Comparison of ENCODE assay signal across 8 cellular contexts in the genomic region with DNA sequence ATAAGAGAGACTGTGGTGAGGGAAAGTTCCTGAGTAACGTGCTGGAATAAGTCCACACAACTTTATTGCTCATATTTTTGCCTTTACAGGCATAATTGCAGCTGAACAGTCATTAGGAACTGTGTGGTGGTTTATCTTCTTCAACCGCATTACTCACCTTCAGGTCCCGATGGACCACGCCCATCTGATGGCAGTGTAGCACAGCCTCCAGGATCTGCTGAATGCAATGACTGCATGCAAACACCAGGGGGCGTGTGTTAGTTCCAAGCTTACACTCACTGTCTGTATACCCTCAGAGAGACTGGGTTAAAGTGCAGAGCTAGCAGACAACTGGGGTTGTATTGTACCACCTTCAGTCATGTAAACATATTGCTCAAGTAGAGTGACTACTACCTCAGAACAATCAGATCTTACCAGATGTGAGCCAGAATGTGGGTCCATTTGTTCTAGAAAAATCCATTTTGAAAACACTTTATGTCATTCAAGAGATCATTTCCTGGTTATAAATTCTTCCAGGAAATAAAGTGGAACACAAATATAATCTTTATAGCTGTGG.
DNase-seq lines count a peak whose midpoint lies in the region; ATAC-seq, FAIRE-seq and TF ChIP-seq lines count a peak whose summit lies in the region.

No MANE protein-coding gene starts in this region.

- no peak overlapping the region for H3K27ac ChIP-seq in neural cell (ENCODE audit: low read length)

- no peaks in the 10 kb centered on the region for H3K79me2 ChIP-seq in neural cell (replicated peaks; ENCODE audit: insufficient read depth, low read length)

- FAIRE-seq in G401.6 (lab: Jason Lieb, UNC) = peak; percentile 98
- FAIRE-seq in H54 (lab: Jason Lieb, UNC) = peak; percentile 96

- no peaks in the 10 kb centered on the region for H3K9me3 Mint-ChIP-seq in activated T-cell treated with anti-CD3 and anti-CD28 coated beads, Interleukin-2, amount 50 U/mL, for 72 hours
- H3K9me3 Mint-ChIP-seq in stimulated activated naive CD8-positive, alpha-beta T cell treated with anti-CD3 and anti-CD28 coated beads, Interleukin-15, Interleukin-2, amounts not matched to agents 100 ng/mL and 50 ng/mL, for 24 hours = peaks cover 3% of the 10 kb centered on the region

- peak; percentile 77 for TF ChIP-seq RAD21 in neural cell (conservative IDR thresholded peaks at IDR 0.05)

- no peak overlapping the region for H3K9ac ChIP-seq in neural cell (ENCODE audit: low read length)

- TF ChIP-seq EP300 in neural cell (conservative IDR thresholded peaks at IDR 0.05; ENCODE audit: poor library complexity, severe bottlenecking) = no peak

- DNase-seq in H54 (ENCODE audit: insufficient read length, low spot score) (peak; percentile 18), LNCaP clone FGC (ENCODE audit: low read depth) (peak; percentile 83), RPMI7951 (ENCODE audit: low read depth) (peak; percentile 90), fibroblast of mammary gland (ENCODE audit: low read depth) (peak; percentile 99)
- peak; percentile 91 to 93 for DNase-seq in activated T-cell treated with anti-CD3 and anti-CD28 coated beads, Interleukin-2, amount 50 U/mL, for 72 hours

- H3K9me2 ChIP-seq in neural cell (ENCODE audit: insufficient read depth, low read length) = no peaks in the 10 kb centered on the region

- peaks cover 37% of the 10 kb centered on the region for H3K4me1 Mint-ChIP-seq in activated T-cell treated with anti-CD3 and anti-CD28 coated beads, Interleukin-2, amount 50 U/mL, for 72 hours (ENCODE audit: low read depth)
- peaks cover 30% of the 10 kb centered on the region for H3K4me1 Mint-ChIP-seq in stimulated activated naive CD8-positive, alpha-beta T cell treated with anti-CD3 and anti-CD28 coated beads, Interleukin-15, Interleukin-2, amounts not matched to agents 100 ng/mL and 50 ng/mL, for 24 hours (ENCODE audit: low read depth)

- peak overlapping the region; percentile 62 for H3K27ac Mint-ChIP-seq in activated T-cell treated with anti-CD3 and anti-CD28 coated beads, Interleukin-2, amount 50 U/mL, for 72 hours
- peak overlapping the region; percentile 83 for H3K27ac Mint-ChIP-seq in stimulated activated naive CD8-positive, alpha-beta T cell treated with anti-CD3 and anti-CD28 coated beads, Interleukin-15, Interleukin-2, amounts not matched to agents 100 ng/mL and 50 ng/mL, for 24 hours

- H3K9me3 ChIP-seq in neural cell (ENCODE audit: low read length) = no peaks in the 10 kb centered on the region

- TF ChIP-seq POLR2A in H54 (IDR thresholded peaks at IDR 0.05; ENCODE audit: low read depth, low read length) = no peak

- H3K4me2 ChIP-seq in neural cell (ENCODE audit: low read length) = no peak overlapping the region

- peak overlapping the region; percentile 18 to 37 for H3K4me3 Mint-ChIP-seq in activated T-cell treated with anti-CD3 and anti-CD28 coated beads, Interleukin-2, amount 50 U/mL, for 72 hours
- no peak overlapping the region for H3K4me3 Mint-ChIP-seq in stimulated activated naive CD8-positive, alpha-beta T cell treated with anti-CD3 and anti-CD28 coated beads, Interleukin-15, Interleukin-2, amounts not matched to agents 100 ng/mL and 50 ng/mL, for 24 hours

- no peaks in the 10 kb centered on the region for H3K27me3 Mint-ChIP-seq in activated T-cell treated with anti-CD3 and anti-CD28 coated beads, Interleukin-2, amount 50 U/mL, for 72 hours (ENCODE audit: low read depth)
- H3K27me3 Mint-ChIP-seq in stimulated activated naive CD8-positive, alpha-beta T cell treated with anti-CD3 and anti-CD28 coated beads, Interleukin-15, Interleukin-2, amounts not matched to agents 100 ng/mL and 50 ng/mL, for 24 hours = no peaks in the 10 kb centered on the region

- H2AFZ ChIP-seq in neural cell (ENCODE audit: low read depth, low read length) = no peak overlapping the region

- H3K36me3 Mint-ChIP-seq in activated T-cell treated with anti-CD3 and anti-CD28 coated beads, Interleukin-2, amount 50 U/mL, for 72 hours (ENCODE audit: insufficient read depth in 2 of 2) = peaks cover 8 to 15% of the 10 kb centered on the region in 2 donors
- peaks cover 48% of the 10 kb centered on the region for H3K36me3 Mint-ChIP-seq in stimulated activated naive CD8-positive, alpha-beta T cell treated with anti-CD3 and anti-CD28 coated beads, Interleukin-15, Interleukin-2, amounts not matched to agents 100 ng/mL and 50 ng/mL, for 24 hours (ENCODE audit: low read depth)

- H3F3A ChIP-seq in neural cell (ENCODE audit: insufficient read depth, low read length, poor library complexity, severe bottlenecking) = no peaks in the 10 kb centered on the region

- no peaks in the 10 kb centered on the region for H3K36me3 ChIP-seq in neural cell (ENCODE audit: insufficient read depth, low read length)

- H3K4me3 ChIP-seq in LNCaP clone FGC (ENCODE audit: low read depth, low read length) (no peak overlapping the region), fibroblast of mammary gland (ENCODE audit: control insufficient read depth, low read depth, low read length) (no peak overlapping the region), neural cell (ENCODE audit: low read length) (no peak overlapping the region)

- TF ChIP-seq CTCF in LNCaP clone FGC (IDR thresholded peaks at IDR 0.05; ENCODE audit: control insufficient read depth, extremely low read depth, insufficient read depth) (peak; percentile 95), fibroblast of mammary gland (conservative IDR thresholded peaks at IDR 0.05; ENCODE audit: control insufficient read depth, insufficient read depth, low read depth, low read length) (peak; percentile 99), neural cell (IDR thresholded peaks at IDR 0.05; ENCODE audit: poor library complexity, severe bottlenecking) (peak; percentile 85)

- peak; percentile 93 to 97 for ATAC-seq in activated T-cell treated with anti-CD3 and anti-CD28 coated beads, Interleukin-2, amount 50 U/mL, for 72 hours (replicated peaks in 1 of 2)

- no peaks in the 10 kb centered on the region for H3K27me3 ChIP-seq in neural cell (ENCODE audit: insufficient read depth, low read depth, low read length)

- no peaks in the 10 kb centered on the region for H4K20me1 ChIP-seq in neural cell (ENCODE audit: insufficient read depth)

TF ChIP-seq in neural cell, 6 proteins besides CTCF, POLR2A, EP300 and RAD21:
- TF ChIP-seq TAF1 (IDR thresholded peaks at IDR 0.05; ENCODE audit: low read depth) (no peak), EZH2 (IDR thresholded peaks at IDR 0.05; ENCODE audit: borderline replicate concordance, insufficient read depth, low read length, poor library complexity, severe bottlenecking) (no peak), MXI1 (conservative IDR thresholded peaks at IDR 0.05; ENCODE audit: poor library complexity, severe bottlenecking) (no peak), POLR2AphosphoS5 (IDR thresholded peaks at IDR 0.05) (no peak), SMC3 (conservative IDR thresholded peaks at IDR 0.05; ENCODE audit: poor library complexity) (peak; percentile 88)
- TF ChIP-seq, protein P1, sequence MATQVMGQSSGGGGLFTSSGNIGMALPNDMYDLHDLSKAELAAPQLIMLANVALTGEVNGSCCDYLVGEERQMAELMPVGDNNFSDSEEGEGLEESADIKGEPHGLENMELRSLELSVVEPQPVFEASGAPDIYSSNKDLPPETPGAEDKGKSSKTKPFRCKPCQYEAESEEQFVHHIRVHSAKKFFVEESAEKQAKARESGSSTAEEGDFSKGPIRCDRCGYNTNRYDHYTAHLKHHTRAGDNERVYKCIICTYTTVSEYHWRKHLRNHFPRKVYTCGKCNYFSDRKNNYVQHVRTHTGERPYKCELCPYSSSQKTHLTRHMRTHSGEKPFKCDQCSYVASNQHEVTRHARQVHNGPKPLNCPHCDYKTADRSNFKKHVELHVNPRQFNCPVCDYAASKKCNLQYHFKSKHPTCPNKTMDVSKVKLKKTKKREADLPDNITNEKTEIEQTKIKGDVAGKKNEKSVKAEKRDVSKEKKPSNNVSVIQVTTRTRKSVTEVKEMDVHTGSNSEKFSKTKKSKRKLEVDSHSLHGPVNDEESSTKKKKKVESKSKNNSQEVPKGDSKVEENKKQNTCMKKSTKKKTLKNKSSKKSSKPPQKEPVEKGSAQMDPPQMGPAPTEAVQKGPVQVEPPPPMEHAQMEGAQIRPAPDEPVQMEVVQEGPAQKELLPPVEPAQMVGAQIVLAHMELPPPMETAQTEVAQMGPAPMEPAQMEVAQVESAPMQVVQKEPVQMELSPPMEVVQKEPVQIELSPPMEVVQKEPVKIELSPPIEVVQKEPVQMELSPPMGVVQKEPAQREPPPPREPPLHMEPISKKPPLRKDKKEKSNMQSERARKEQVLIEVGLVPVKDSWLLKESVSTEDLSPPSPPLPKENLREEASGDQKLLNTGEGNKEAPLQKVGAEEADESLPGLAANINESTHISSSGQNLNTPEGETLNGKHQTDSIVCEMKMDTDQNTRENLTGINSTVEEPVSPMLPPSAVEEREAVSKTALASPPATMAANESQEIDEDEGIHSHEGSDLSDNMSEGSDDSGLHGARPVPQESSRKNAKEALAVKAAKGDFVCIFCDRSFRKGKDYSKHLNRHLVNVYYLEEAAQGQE (IDR thresholded peaks at IDR 0.05; ENCODE audit: borderline replicate concordance) = no peak
TF ChIP-seq in neural cell: peak in this region for 1.

Comparison
In these comparisons a context has a peak if more than half of its experiments do, and no peak if none do; other contexts are left out.
1. DNase-seq: peak in every context shown above with its lines; median percentile 99 in fibroblast of mammary gland; 92 in activated T-cell treated with anti-CD3 and anti-CD28 coated beads, Interleukin-2, amount 50 U/mL, for 72 hours; 90 in RPMI7951; 83 in LNCaP clone FGC; 18 in H54.